ENCODE assay signal across 16 cellular contexts in the genomic region with DNA sequence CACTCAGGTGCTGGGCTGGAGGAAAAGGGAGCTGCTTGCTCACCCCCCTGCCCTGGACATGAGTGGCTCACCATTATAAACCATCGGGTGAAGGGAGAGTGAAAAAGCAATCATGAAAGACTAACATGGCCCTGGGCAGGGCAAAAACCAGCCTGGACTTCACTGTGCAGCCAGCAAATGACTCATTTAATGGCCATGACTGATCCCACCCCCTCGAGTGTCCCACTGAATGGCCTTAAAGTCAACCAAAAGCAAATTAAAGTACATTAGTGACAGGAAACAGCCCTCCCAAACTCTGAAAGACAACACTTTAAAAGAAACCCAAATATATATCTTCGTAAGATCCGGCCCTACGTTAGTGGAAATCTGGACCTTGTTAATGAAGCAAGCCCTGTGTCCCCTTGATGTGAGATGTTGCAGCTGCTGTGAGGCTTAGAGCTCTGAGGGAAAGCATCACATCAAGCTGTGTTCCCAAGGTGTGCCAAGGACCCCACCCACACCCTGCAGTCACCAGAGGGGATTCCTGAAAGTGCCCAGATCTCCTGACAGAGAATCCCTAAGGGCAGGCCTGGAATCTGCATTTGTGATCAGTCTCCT. TPM values are rescaled to one million over a fixed set of nuclear protein-coding genes. Genes with fewer than 3 reads are reported as not detected.
A peak's percentile ranks its signal among the peaks of the same experiment; 100 is the strongest.
DNase-seq lines count a peak whose midpoint lies in the region; ATAC-seq lines count a peak whose summit lies in the region.
"Had no signal": no experiment of that assay in that cellular context is flagged by ENCODE, and none has a peak within 500 bp of the region (broad histone marks: within the 10 kb centered on the region; RNA-seq: fewer than 3 reads in every experiment).

No MANE protein-coding gene starts in this region.

- intact Hi-C loops in Right ventricle myocardium superior (cut with DNase I) (no loop called here), cardiac septum (cut with DNase I) (no loop called here), left ventricle myocardium superior (cut with micrococcal nuclease) (no loop called here), posterior vena cava (cut with DNase I) (no loop called here)

- DNase-seq in Right ventricle myocardium superior: no peak
- DNase-seq in cardiac septum (ENCODE audit: low spot score): no peak
- DNase-seq in left ventricle myocardium superior: no peak
- DNase-seq in posterior vena cava (ENCODE audit: low spot score): peak; percentile 42
- no peak for DNase-seq in mesenteric fat pad (ENCODE audit: low spot score)
- DNase-seq in NCI-H526 (lab: John Stamatoyannopoulos, UW): no peak
- DNase-seq: 8988T, IMR-90, Kasumi-1, NCI-H1436, NCI-H2081, NCI-H510A treated with DMSO at 0.1 percent for 48 hours, SJCRH30 had no signal

- ATAC-seq in Right ventricle myocardium superior (ENCODE audit: poor library complexity) (peak; percentile 43), left ventricle myocardium superior (peak; percentile 64), HG03095 (IDR thresholded peaks at IDR 0.05; ENCODE audit: unreplicated experiment) (no peak), GM18873 (IDR thresholded peaks at IDR 0.05; ENCODE audit: low FRiP score, unreplicated experiment) (no peak)

RNA-seq across cellular contexts. Expression of a gene that starts 31.2 kb away (rescaled TPM):
- 4.8 TPM for total RNA-seq in Right ventricle myocardium superior
- 1.4 TPM for total RNA-seq in cardiac septum
- total RNA-seq in left ventricle myocardium superior: 6.0 TPM
- total RNA-seq in posterior vena cava: 1 to 10 TPM; 1.8 to 4.3 TPM
- total RNA-seq in mesenteric fat pad: 2.5 TPM
- total RNA-seq: HT-29, IMR-90, SJCRH30 had no signal

Comparison
In these comparisons a context has a peak if more than half of its experiments do, and no peak if none do; other contexts are left out.
1. ATAC-seq: peak in Right ventricle myocardium superior (single experiment) and left ventricle myocardium superior (single experiment); none in HG03095 (single experiment) and GM18873 (single experiment).